8 cellular contexts compared by ENCODE assay signal in genomic region chr3:143775401-143775970, GRCh38.
DNase-seq lines count a peak whose midpoint lies in the region; ATAC-seq and TF ChIP-seq lines count a peak whose summit lies in the region.

No MANE protein-coding gene starts in this region.

- H3K9me3 ChIP-seq in ascending aorta: no peaks in the 10 kb centered on the region

- peak overlapping the region in 1 of 2 donors; percentile 33 for H3K4me3 ChIP-seq in ascending aorta

- H3K27me3 ChIP-seq in ascending aorta: no peaks in the 10 kb centered on the region

- H3K4me1 Mint-ChIP-seq in stimulated activated effector memory CD8-positive, alpha-beta T cell treated with anti-CD3 and anti-CD28 coated beads, Interleukin-12 subunit alpha, Interleukin-12 subunit beta, amount 100 ng/mL, for 72 hours: no peaks in the 10 kb centered on the region

- no peaks in the 10 kb centered on the region for H3K9me3 Mint-ChIP-seq in stimulated activated effector memory CD8-positive, alpha-beta T cell treated with anti-CD3 and anti-CD28 coated beads, Interleukin-12 subunit alpha, Interleukin-12 subunit beta, amount 100 ng/mL, for 72 hours

- intact Hi-C loops in ascending aorta (cut with DNase I): loop anchor here (2.0 kb wide), 1 partner anchor 175 kb away; no protein-coding TSS in a partner anchor

- peak in 2 of 3 experiments; percentile 31 to 62 for TF ChIP-seq CTCF in ascending aorta (IDR thresholded peaks at IDR 0.05)

- no peak overlapping the region for H3K4me3 Mint-ChIP-seq in stimulated activated effector memory CD8-positive, alpha-beta T cell treated with anti-CD3 and anti-CD28 coated beads, Interleukin-12 subunit alpha, Interleukin-12 subunit beta, amount 100 ng/mL, for 72 hours

- H3K4me1 ChIP-seq in ascending aorta: peaks cover 0 to 2% of the 10 kb centered on the region in 2 donors

- H3K27ac Mint-ChIP-seq in stimulated activated effector memory CD8-positive, alpha-beta T cell treated with anti-CD3 and anti-CD28 coated beads, Interleukin-12 subunit alpha, Interleukin-12 subunit beta, amount 100 ng/mL, for 72 hours: no peak overlapping the region

- no peak overlapping the region for H3K27ac ChIP-seq in ascending aorta

- peak; percentile 93 for ATAC-seq in GM18868 (IDR thresholded peaks at IDR 0.05; ENCODE audit: unreplicated experiment)
- ATAC-seq in HG03060 (IDR thresholded peaks at IDR 0.05; ENCODE audit: low read depth, unreplicated experiment): peak; percentile 81
- ATAC-seq in stimulated activated effector memory CD8-positive, alpha-beta T cell treated with anti-CD3 and anti-CD28 coated beads, Interleukin-12 subunit alpha, Interleukin-12 subunit beta, amount 100 ng/mL, for 72 hours: peak; percentile 75

- no peaks in the 10 kb centered on the region for H3K36me3 ChIP-seq in ascending aorta

- peak; percentile 8 for DNase-seq in CMK (ENCODE audit: low read depth)
- peak; percentile 56 for DNase-seq in NCI-H2196 (lab: John Stamatoyannopoulos, UW; ENCODE audit: unreplicated experiment)
- no peak for DNase-seq in ascending aorta (ENCODE audit: low spot score in 2 of 2)
- peak; percentile 22 for DNase-seq in hepatic stellate cell (ENCODE audit: low spot score)
- DNase-seq in stimulated activated effector memory CD8-positive, alpha-beta T cell treated with anti-CD3 and anti-CD28 coated beads, Interleukin-12 subunit alpha, Interleukin-12 subunit beta, amount 100 ng/mL, for 72 hours (ENCODE audit: low spot score in 2 of 2): no peak
- no peak for DNase-seq in activated CD8-positive, alpha-beta memory T cell treated with anti-CD3 and anti-CD28 coated beads for 24 hours

- H3K36me3 Mint-ChIP-seq in stimulated activated effector memory CD8-positive, alpha-beta T cell treated with anti-CD3 and anti-CD28 coated beads, Interleukin-12 subunit alpha, Interleukin-12 subunit beta, amount 100 ng/mL, for 72 hours: no peaks in the 10 kb centered on the region

Comparison
In these comparisons a context has a peak if more than half of its experiments do, and no peak if none do; other contexts are left out.
1. DNase-seq: peak in CMK (single experiment), NCI-H2196 (single experiment) and hepatic stellate cell (single experiment); none in ascending aorta (0 of 2), stimulated activated effector memory CD8-positive, alpha-beta T cell treated with anti-CD3 and anti-CD28 coated beads, Interleukin-12 subunit alpha, Interleukin-12 subunit beta, amount 100 ng/mL, for 72 hours (0 of 2) and activated CD8-positive, alpha-beta memory T cell treated with anti-CD3 and anti-CD28 coated beads for 24 hours (single experiment).
2. Peak in every context shown above with its lines, with median percentiles within 50 percentile points of each other: ATAC-seq.